Comparison of ENCODE assay signal across 6 cellular contexts in genomic region chr17:20505333-20505732, GRCh38. TPM values are rescaled to one million over a fixed set of nuclear protein-coding genes. Genes with fewer than 3 reads are reported as not detected.
"Had no signal": no experiment of that assay in that cellular context is flagged by ENCODE, and none has a peak within 500 bp of the region (broad histone marks: within the 10 kb centered on the region; RNA-seq: fewer than 3 reads in every experiment).

No MANE protein-coding gene starts in this region.

RNA-seq across cellular contexts. Expression of gene LGALS9B, which starts 38.0 kb away (rescaled TPM):
- total RNA-seq: HepG2, HT-29, HT1080, IMR-90, K562 had no signal
- polyA plus RNA-seq: HepG2, IgD-negative memory B cell, IMR-90, K562 had no signal
